18 cellular contexts compared by ENCODE assay signal in the genomic region with DNA sequence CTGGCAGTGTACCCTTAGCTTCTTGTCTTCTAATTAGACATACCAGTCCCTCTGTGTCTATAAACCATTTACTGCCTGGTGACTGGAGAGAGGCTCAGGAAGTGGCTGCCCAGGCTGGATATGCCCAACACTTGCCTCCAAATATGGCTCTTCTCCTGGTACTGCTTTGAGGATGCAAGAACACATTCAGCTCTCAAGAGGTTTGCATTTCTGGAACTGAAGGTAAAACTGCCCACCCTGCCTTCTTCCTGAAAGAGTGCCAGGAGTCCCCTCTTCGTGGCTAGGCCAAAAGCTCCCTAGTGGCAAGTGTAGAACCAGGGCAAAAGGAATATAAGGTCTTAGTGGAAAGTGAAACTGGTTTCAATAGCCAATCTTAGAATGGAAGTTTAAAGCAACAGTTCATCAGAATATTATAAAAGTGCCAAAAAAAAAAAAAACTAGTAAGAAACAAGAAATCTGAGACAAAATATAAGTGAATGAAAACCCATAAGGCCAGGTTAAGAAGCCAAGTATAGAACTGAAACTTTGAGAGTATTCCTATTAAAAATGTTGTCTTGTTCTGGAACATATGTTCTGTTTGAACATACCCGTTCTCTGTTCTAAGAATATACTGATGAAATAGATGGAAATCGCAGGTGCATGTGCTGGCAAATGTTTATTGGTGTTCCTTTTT.
DNase-seq lines count a peak whose midpoint lies in the region; ATAC-seq and TF ChIP-seq lines count a peak whose summit lies in the region.
"Had no signal": no experiment of that assay in that cellular context is flagged by ENCODE, and none has a peak within 500 bp of the region (broad histone marks: within the 10 kb centered on the region; RNA-seq: fewer than 3 reads in every experiment).

No MANE protein-coding gene starts in this region.

- no peak overlapping the region for H3K9ac ChIP-seq in stomach smooth muscle (ENCODE audit: low read length in 2 of 2)

- no peak overlapping the region for H3K4me3 Mint-ChIP-seq in GM23338
- H3K4me3 Mint-ChIP-seq: HFFc6 had no signal

- H3K4me1 Mint-ChIP-seq in GM23338: peaks cover 17% of the 10 kb centered on the region

- 30 to 34% methylated on average over 3 of the region's 3 CpGs for WGBS in esophagus squamous epithelium, 2 donors

- TF ChIP-seq CTCF in GM23338 (conservative IDR thresholded peaks at IDR 0.05; ENCODE audit: low read depth in 2 of 2) (no peak), esophagus squamous epithelium (IDR thresholded peaks at IDR 0.05) (no peak), GM13976 (IDR thresholded peaks at IDR 0.05; ENCODE audit: borderline replicate concordance, control extremely low read depth, extremely low read depth, insufficient read depth, missing control alignments) (no peak), ascending aorta (IDR thresholded peaks at IDR 0.05) (no peak)

- no peak overlapping the region for H3K4me3 ChIP-seq in GM23338
- H3K4me3 ChIP-seq in esophagus squamous epithelium: no peak overlapping the region
- no peak overlapping the region for H3K4me3 ChIP-seq in stomach smooth muscle (ENCODE audit: low read length in 2 of 2)
- H3K4me3 ChIP-seq in ascending aorta: no peak overlapping the region

- DNase-seq in GM23338 (ENCODE audit: low spot score) (no peak), SW480 (ENCODE audit: low spot score) (peak; percentile 50), esophagus squamous epithelium (lab: John Stamatoyannopoulos, UW) (no peak), GM13976 (ENCODE audit: low spot score) (no peak), ascending aorta (ENCODE audit: low spot score in 2 of 2) (no peak), NCI-H226 (no peak)
- DNase-seq: C1 segment of cervical spinal cord, DMS 273 treated with DMSO at 0.1 percent for 48 hours, HFFc6, IMR-90, Kasumi-1, NCI-H1436, NCI-H2029, NCI-H2171 treated with DMSO at 0.1 percent for 48 hours, NCI-H510A, NCI-H774, SIG-M5 had no signal

- H4K20me1 ChIP-seq in GM23338 (replicated peaks; ENCODE audit: insufficient read depth): no peaks in the 10 kb centered on the region

- no peak for ATAC-seq in GM23338

- in situ Hi-C loops in GM13976 (cut with MboI; ENCODE audit: low sequenced_read_pairs, unreplicated experiment): no loop called here

- H3K36me3 Mint-ChIP-seq in GM23338 (ENCODE audit: low read depth): no peaks in the 10 kb centered on the region

- intact Hi-C loops in esophagus squamous epithelium (cut with DNase I): no loop called here
- intact Hi-C loops in ascending aorta (cut with DNase I): no loop called here

- no peaks in the 10 kb centered on the region for H3K9me3 Mint-ChIP-seq in GM23338
- H3K9me3 Mint-ChIP-seq: HFFc6 had no signal

- H3K4me1 ChIP-seq in GM23338 (ENCODE audit: insufficient read depth): peaks cover 11% of the 10 kb centered on the region
- peaks cover 11 to 46% (median 22%) of the 10 kb centered on the region in 3 donors for H3K4me1 ChIP-seq in esophagus squamous epithelium
- H3K4me1 ChIP-seq in stomach smooth muscle (ENCODE audit: control insufficient read depth, insufficient read depth, low read length): peaks cover 16% of the 10 kb centered on the region
- H3K4me1 ChIP-seq in ascending aorta: peaks cover 0 to 3% of the 10 kb centered on the region in 2 donors

- H3K79me2 ChIP-seq in GM23338 (replicated peaks; ENCODE audit: insufficient read depth): no peaks in the 10 kb centered on the region

- H3K27me3 Mint-ChIP-seq in GM23338 (ENCODE audit: insufficient read depth, low read depth, poor library complexity): peaks cover 2% of the 10 kb centered on the region

- H3K4me2 ChIP-seq in GM23338: no peak overlapping the region

- no peak for TF ChIP-seq POLR2A in esophagus squamous epithelium (IDR thresholded peaks at IDR 0.05)

- H3K9me3 ChIP-seq in esophagus squamous epithelium (no peaks in the 10 kb centered on the region), stomach smooth muscle (ENCODE audit: control insufficient read depth in 2 of 2, low read length in 2 of 2) (no peaks in the 10 kb centered on the region), ascending aorta (no peaks in the 10 kb centered on the region)

- no peak overlapping the region for H2AFZ ChIP-seq in GM23338

- H3K27ac ChIP-seq in GM23338 (ENCODE audit: low read depth): no peak overlapping the region
- H3K27ac ChIP-seq in esophagus squamous epithelium: peak overlapping the region in 3 of 4 donors; percentile 39 to 79 (median 78)
- peak overlapping the region; percentile 24 for H3K27ac ChIP-seq in stomach smooth muscle (ENCODE audit: low read length)
- H3K27ac ChIP-seq in ascending aorta: no peak overlapping the region

- H3K27me3 ChIP-seq in GM23338 (ENCODE audit: insufficient read depth) (no peaks in the 10 kb centered on the region), esophagus squamous epithelium (no peaks in the 10 kb centered on the region), stomach smooth muscle (ENCODE audit: control insufficient read depth in 1 of 2, insufficient read depth in 2 of 2, low read length in 2 of 2) (no peaks in the 10 kb centered on the region), ascending aorta (no peaks in the 10 kb centered on the region)

- H3K36me3 ChIP-seq in GM23338 (ENCODE audit: insufficient read depth) (no peaks in the 10 kb centered on the region), esophagus squamous epithelium (no peaks in the 10 kb centered on the region), stomach smooth muscle (ENCODE audit: control insufficient read depth in 2 of 2, insufficient read depth in 2 of 2, low read length in 2 of 2) (no peaks in the 10 kb centered on the region), ascending aorta (no peaks in the 10 kb centered on the region)

- peak overlapping the region; percentile 57; the same call in 1 of the 2 replicates for H3K27ac Mint-ChIP-seq in GM23338
- H3K27ac Mint-ChIP-seq: HFFc6 had no signal

- H3F3A ChIP-seq in GM23338 (replicated peaks; ENCODE audit: low read depth): no peaks in the 10 kb centered on the region

- peaks cover 12% of the 10 kb centered on the region; the same call in 1 of the 2 replicates for H3K9me2 ChIP-seq in GM23338 (ENCODE audit: insufficient read depth)

TF ChIP-seq in GM23338, 12 proteins besides CTCF, POLR2A, EP300 and RAD21 (continues in another document):
- TF ChIP-seq, protein P1, sequence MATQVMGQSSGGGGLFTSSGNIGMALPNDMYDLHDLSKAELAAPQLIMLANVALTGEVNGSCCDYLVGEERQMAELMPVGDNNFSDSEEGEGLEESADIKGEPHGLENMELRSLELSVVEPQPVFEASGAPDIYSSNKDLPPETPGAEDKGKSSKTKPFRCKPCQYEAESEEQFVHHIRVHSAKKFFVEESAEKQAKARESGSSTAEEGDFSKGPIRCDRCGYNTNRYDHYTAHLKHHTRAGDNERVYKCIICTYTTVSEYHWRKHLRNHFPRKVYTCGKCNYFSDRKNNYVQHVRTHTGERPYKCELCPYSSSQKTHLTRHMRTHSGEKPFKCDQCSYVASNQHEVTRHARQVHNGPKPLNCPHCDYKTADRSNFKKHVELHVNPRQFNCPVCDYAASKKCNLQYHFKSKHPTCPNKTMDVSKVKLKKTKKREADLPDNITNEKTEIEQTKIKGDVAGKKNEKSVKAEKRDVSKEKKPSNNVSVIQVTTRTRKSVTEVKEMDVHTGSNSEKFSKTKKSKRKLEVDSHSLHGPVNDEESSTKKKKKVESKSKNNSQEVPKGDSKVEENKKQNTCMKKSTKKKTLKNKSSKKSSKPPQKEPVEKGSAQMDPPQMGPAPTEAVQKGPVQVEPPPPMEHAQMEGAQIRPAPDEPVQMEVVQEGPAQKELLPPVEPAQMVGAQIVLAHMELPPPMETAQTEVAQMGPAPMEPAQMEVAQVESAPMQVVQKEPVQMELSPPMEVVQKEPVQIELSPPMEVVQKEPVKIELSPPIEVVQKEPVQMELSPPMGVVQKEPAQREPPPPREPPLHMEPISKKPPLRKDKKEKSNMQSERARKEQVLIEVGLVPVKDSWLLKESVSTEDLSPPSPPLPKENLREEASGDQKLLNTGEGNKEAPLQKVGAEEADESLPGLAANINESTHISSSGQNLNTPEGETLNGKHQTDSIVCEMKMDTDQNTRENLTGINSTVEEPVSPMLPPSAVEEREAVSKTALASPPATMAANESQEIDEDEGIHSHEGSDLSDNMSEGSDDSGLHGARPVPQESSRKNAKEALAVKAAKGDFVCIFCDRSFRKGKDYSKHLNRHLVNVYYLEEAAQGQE (IDR thresholded peaks at IDR 0.05; ENCODE audit: unreplicated experiment): no peak
- no peak for TF ChIP-seq STAT1 (IDR thresholded peaks at IDR 0.05; ENCODE audit: unreplicated experiment)
- TF ChIP-seq ZNF114 (CRISPR knock-in tag; IDR thresholded peaks at IDR 0.05): no peak
- TF ChIP-seq EZH2phosphoT487 (IDR thresholded peaks at IDR 0.05; ENCODE audit: unreplicated experiment): no peak
- TF ChIP-seq NANOG (IDR thresholded peaks at IDR 0.05; ENCODE audit: borderline replicate concordance): no peak
- no peak for TF ChIP-seq CREB1 (CRISPR knock-in tag; IDR thresholded peaks at IDR 0.05; ENCODE audit: low read depth)
- no peak for TF ChIP-seq EZH2 (IDR thresholded peaks at IDR 0.05; ENCODE audit: low read depth, unreplicated experiment)
- TF ChIP-seq, protein P2, sequence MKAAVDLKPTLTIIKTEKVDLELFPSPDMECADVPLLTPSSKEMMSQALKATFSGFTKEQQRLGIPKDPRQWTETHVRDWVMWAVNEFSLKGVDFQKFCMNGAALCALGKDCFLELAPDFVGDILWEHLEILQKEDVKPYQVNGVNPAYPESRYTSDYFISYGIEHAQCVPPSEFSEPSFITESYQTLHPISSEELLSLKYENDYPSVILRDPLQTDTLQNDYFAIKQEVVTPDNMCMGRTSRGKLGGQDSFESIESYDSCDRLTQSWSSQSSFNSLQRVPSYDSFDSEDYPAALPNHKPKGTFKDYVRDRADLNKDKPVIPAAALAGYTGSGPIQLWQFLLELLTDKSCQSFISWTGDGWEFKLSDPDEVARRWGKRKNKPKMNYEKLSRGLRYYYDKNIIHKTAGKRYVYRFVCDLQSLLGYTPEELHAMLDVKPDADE (IDR thresholded peaks at IDR 0.05): no peak
- TF ChIP-seq ZNF331 (CRISPR knock-in tag; IDR thresholded peaks at IDR 0.05; ENCODE audit: low read depth): no peak

Comparison
In these comparisons a context has a peak if more than half of its experiments do, and no peak if none do; other contexts are left out.
1. H3K27ac ChIP-seq: peak in esophagus squamous epithelium (3 of 4) and stomach smooth muscle (single experiment); none in GM23338 (single experiment) and ascending aorta (0 of 2).